9 cellular contexts compared by ENCODE assay signal in the genomic region with DNA sequence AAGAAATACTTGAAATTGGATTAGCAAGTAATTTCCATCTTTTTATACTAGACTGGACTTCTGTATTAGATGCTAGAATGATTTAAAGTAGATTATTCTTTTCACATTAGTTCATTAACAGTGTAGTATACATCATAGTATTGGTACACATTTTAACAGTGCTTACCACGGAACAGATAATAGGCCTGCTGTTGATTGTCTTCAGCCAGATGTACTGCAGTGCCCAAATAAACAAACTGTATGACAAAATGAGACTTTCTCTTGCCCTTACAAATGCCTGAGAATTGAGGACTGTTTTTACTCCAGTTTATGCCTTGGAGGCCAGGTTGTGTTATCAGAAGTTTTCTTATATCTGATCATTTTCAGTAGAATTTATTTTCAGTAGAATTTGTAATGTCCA. TPM values are rescaled to one million over a fixed set of nuclear protein-coding genes. Genes with fewer than 3 reads are reported as not detected.
DNase-seq lines count a peak whose midpoint lies in the region; ATAC-seq and TF ChIP-seq lines count a peak whose summit lies in the region.
"Had no signal": no experiment of that assay in that cellular context is flagged by ENCODE, and none has a peak within 500 bp of the region (broad histone marks: within the 10 kb centered on the region; RNA-seq: fewer than 3 reads in every experiment).

No MANE protein-coding gene starts in this region.

- no peaks in the 10 kb centered on the region for H4K20me1 ChIP-seq in Loucy (ENCODE audit: insufficient read depth, low read length, poor library complexity, severe bottlenecking)

- H3K27ac Mint-ChIP-seq in CD8-positive, alpha-beta memory T cell: peak overlapping the region; percentile 81 to 97 (median 94)
- H3K27ac Mint-ChIP-seq in naive thymus-derived CD8-positive, alpha-beta T cell: peak overlapping the region; percentile 82 to 98 (median 95)

- H3K4me1 ChIP-seq in CD8-positive, alpha-beta memory T cell (ENCODE audit: insufficient read depth, low read length): peaks cover 29% of the 10 kb centered on the region
- peaks cover 53% of the 10 kb centered on the region for H3K4me1 ChIP-seq in Loucy (ENCODE audit: insufficient read depth, low read length, poor library complexity, severe bottlenecking)

- peaks cover 34 to 45% (median 44%) of the 10 kb centered on the region in 3 donors for H3K4me1 Mint-ChIP-seq in CD8-positive, alpha-beta memory T cell
- peaks cover 17 to 46% (median 31%) of the 10 kb centered on the region in 4 donors for H3K4me1 Mint-ChIP-seq in naive thymus-derived CD8-positive, alpha-beta T cell

- ATAC-seq in naive thymus-derived CD8-positive, alpha-beta T cell: no peak
- ATAC-seq in HG03460 (IDR thresholded peaks at IDR 0.05; ENCODE audit: unreplicated experiment): no peak

- peaks cover 0 to 2% (median 0%) of the 10 kb centered on the region in 5 donors for H3K9me3 Mint-ChIP-seq in CD8-positive, alpha-beta memory T cell
- no peaks in the 10 kb centered on the region for H3K9me3 Mint-ChIP-seq in naive thymus-derived CD8-positive, alpha-beta T cell

- peak overlapping the region; percentile 83 to 90 (median 87) for H3K4me3 Mint-ChIP-seq in CD8-positive, alpha-beta memory T cell
- H3K4me3 Mint-ChIP-seq in naive thymus-derived CD8-positive, alpha-beta T cell: peak overlapping the region; percentile 76 to 96 (median 89)

- peaks cover 0 to 45% (median 5%) of the 10 kb centered on the region in 3 donors for H3K36me3 Mint-ChIP-seq in CD8-positive, alpha-beta memory T cell
- H3K36me3 Mint-ChIP-seq in naive thymus-derived CD8-positive, alpha-beta T cell: peaks cover 4 to 15% (median 6%) of the 10 kb centered on the region in 3 donors

- TF ChIP-seq CTCF in Loucy (conservative IDR thresholded peaks at IDR 0.05; ENCODE audit: low read length): no peak
- TF ChIP-seq CTCF in brain microvascular endothelial cell (IDR thresholded peaks at IDR 0.05; ENCODE audit: low read depth, low read length, missing control alignments): no peak

- H3F3A ChIP-seq in Loucy (ENCODE audit: low read depth): peaks cover 5% of the 10 kb centered on the region; the same call in 1 of the 2 replicates

- H3K27me3 Mint-ChIP-seq in CD8-positive, alpha-beta memory T cell: no peaks in the 10 kb centered on the region
- no peaks in the 10 kb centered on the region for H3K27me3 Mint-ChIP-seq in naive thymus-derived CD8-positive, alpha-beta T cell

- H3K9me3 ChIP-seq in CD8-positive, alpha-beta memory T cell (ENCODE audit: low read length): no peaks in the 10 kb centered on the region
- no peaks in the 10 kb centered on the region for H3K9me3 ChIP-seq in Loucy (ENCODE audit: insufficient read depth, low read depth, low read length)

- CTCF ChIA-PET in CD8-positive, alpha-beta memory T cell (lab: Charles Lee): interaction anchor here (0.7 to 1.6 kb wide), 2 partner anchors 10 to 11 kb away, joined by 3 to 5 read pairs; no protein-coding TSS in a partner anchor

- peaks cover 49% of the 10 kb centered on the region for H3K79me2 ChIP-seq in Loucy (ENCODE audit: insufficient read depth, low read length)

- no peaks in the 10 kb centered on the region for H3K9me2 ChIP-seq in Loucy (replicated peaks; ENCODE audit: low read depth, low read length)

- no peak for DNase-seq in CD8-positive, alpha-beta memory T cell
- DNase-seq in brain microvascular endothelial cell (no peak), D341Med (ENCODE audit: low spot score) (no peak)
- no peak for DNase-seq in naive thymus-derived CD8-positive, alpha-beta T cell
- DNase-seq in effector CD4-positive, alpha-beta T cell: no peak
- DNase-seq in activated effector memory CD4-positive, alpha-beta T cell treated with Interleukin-2 at 50 U/mL for 16 hours: no peak
- DNase-seq: effector CD8-positive, alpha-beta T cell had no signal

- peak overlapping the region; percentile 83 for H3K4me2 ChIP-seq in Loucy (ENCODE audit: low read depth, low read length, poor library complexity, severe bottlenecking)

- H3K9ac ChIP-seq in Loucy (ENCODE audit: low read depth, low read length, poor library complexity, severe bottlenecking): peak overlapping the region; percentile 74

- in situ Hi-C loops in brain microvascular endothelial cell (cut with HindIII; ENCODE audit: low pct_ligation_motif_present, low sequenced_read_pairs): no loop called here

- POLR2A ChIA-PET in CD8-positive, alpha-beta memory T cell (lab: Charles Lee): interaction anchor here (0.6 to 1.1 kb wide), 5 partner anchors 8 to 998 kb away, joined by 3 to 5 read pairs (median 4); no protein-coding TSS in a partner anchor
- POLR2A ChIA-PET in naive thymus-derived CD8-positive, alpha-beta T cell (lab: Charles Lee): interaction anchor here (0.9 to 5.2 kb wide), 2 partner anchors 9 to 168 kb away, joined by 3 to 90 read pairs; partner anchors contain the start of gene EVI2B

- no peaks in the 10 kb centered on the region for H3K36me3 ChIP-seq in CD8-positive, alpha-beta memory T cell (ENCODE audit: insufficient read depth, low read length)
- H3K36me3 ChIP-seq in Loucy (ENCODE audit: insufficient read depth, low read length) (peaks cover 2% of the 10 kb centered on the region; the same call in 1 of the 2 replicates), brain microvascular endothelial cell (replicated peaks) (no peaks in the 10 kb centered on the region)

- no peak overlapping the region for H2AFZ ChIP-seq in Loucy (ENCODE audit: low read length)

- peak overlapping the region; percentile 90 for H3K4me3 ChIP-seq in CD8-positive, alpha-beta memory T cell (ENCODE audit: low read length)
- H3K4me3 ChIP-seq in Loucy (ENCODE audit: low read length, poor library complexity, severe bottlenecking) (peak overlapping the region; percentile 73), brain microvascular endothelial cell (ENCODE audit: low read depth, low read length) (peak overlapping the region; percentile 25)

- H3K27me3 ChIP-seq in CD8-positive, alpha-beta memory T cell (ENCODE audit: insufficient read depth, low read length, poor library complexity, severe bottlenecking): no peaks in the 10 kb centered on the region
- H3K27me3 ChIP-seq in Loucy (ENCODE audit: insufficient read depth, low read length, poor library complexity, severe bottlenecking) (no peaks in the 10 kb centered on the region), brain microvascular endothelial cell (replicated peaks) (no peaks in the 10 kb centered on the region)

- H3K27ac ChIP-seq in CD8-positive, alpha-beta memory T cell (ENCODE audit: low read depth, low read length): peak overlapping the region; percentile 76
- peak overlapping the region; percentile 58 for H3K27ac ChIP-seq in brain microvascular endothelial cell

RNA-seq across cellular contexts. Expression of gene EVI2A, which starts 0.6 kb away (rescaled TPM):
- total RNA-seq in CD8-positive, alpha-beta memory T cell: 10 to 100 TPM; 40.3 to 41.5 TPM
- polyA plus RNA-seq in CD8-positive, alpha-beta memory T cell: 50.4 TPM
- 100 to 1,000 TPM; 113 to 119 TPM for total RNA-seq in naive thymus-derived CD8-positive, alpha-beta T cell
- polyA plus RNA-seq in naive thymus-derived CD8-positive, alpha-beta T cell: 10 to 100 TPM; 44.3 to 57.0 (median 53.3) TPM

RNA-seq across cellular contexts. Expression of gene EVI2B, which starts 6.9 kb away (rescaled TPM):
- total RNA-seq in CD8-positive, alpha-beta memory T cell: 10 to 100 TPM; 29.8 to 32.7 TPM
- polyA plus RNA-seq in CD8-positive, alpha-beta memory T cell: 97.4 TPM
- 100 to 1,000 TPM; 146 to 159 TPM for total RNA-seq in naive thymus-derived CD8-positive, alpha-beta T cell
- 10 to 100 TPM; 69.5 to 82.1 (median 79.7) TPM for polyA plus RNA-seq in naive thymus-derived CD8-positive, alpha-beta T cell

RNA-seq across cellular contexts. Expression of gene OMG, which starts 23.8 kb away (rescaled TPM):
- total RNA-seq in CD8-positive, alpha-beta memory T cell: under 1 TPM; 0.13 to 0.18 TPM
- not detected for polyA plus RNA-seq in CD8-positive, alpha-beta memory T cell
- total RNA-seq in naive thymus-derived CD8-positive, alpha-beta T cell: 1 to 10 TPM in 1 of 2 experiments, under 1 TPM in 1; 0.70 to 1.3 TPM
- polyA plus RNA-seq in naive thymus-derived CD8-positive, alpha-beta T cell: not detected

Comparison
In these comparisons a context has a peak if more than half of its experiments do, and no peak if none do; other contexts are left out.
1. H3K4me3 ChIP-seq: peak in every context shown above with its lines; median percentile 90 in CD8-positive, alpha-beta memory T cell; 73 in Loucy; 25 in brain microvascular endothelial cell.
2. RNA of gene EVI2B, which starts 6.9 kb away (total RNA-seq): 146 to 159 TPM in naive thymus-derived CD8-positive, alpha-beta T cell; 29.8 to 32.7 TPM in CD8-positive, alpha-beta memory T cell; every median in the first group is over 4 times any median in the second.